22 cellular contexts compared by ENCODE assay signal in the genomic region with DNA sequence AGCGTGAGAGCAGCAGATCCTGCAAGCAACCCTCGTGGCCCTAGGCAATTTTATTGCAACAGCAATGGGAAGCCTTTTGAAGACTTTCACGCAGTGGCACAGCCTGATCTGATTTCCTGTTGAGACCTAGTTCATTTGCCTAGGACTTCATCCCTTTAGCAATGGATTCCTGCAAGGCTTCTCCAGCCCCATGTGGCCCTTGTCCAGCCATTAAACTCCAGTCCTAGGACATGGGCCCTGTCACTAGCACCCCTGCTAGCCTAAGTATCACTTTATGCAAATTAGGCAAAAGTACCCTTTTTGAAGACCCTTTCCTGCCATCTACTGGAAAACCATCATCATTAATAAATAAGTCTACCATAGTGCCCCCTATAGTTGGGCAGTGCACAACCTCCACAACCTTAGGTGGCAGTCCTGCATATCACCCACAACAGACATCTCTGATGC.
A peak's percentile ranks its signal among the peaks of the same experiment; 100 is the strongest.
DNase-seq lines count a peak whose midpoint lies in the region; ATAC-seq, FAIRE-seq and TF ChIP-seq lines count a peak whose summit lies in the region.
"Had no signal": no experiment of that assay in that cellular context is flagged by ENCODE, and none has a peak within 500 bp of the region (broad histone marks: within the 10 kb centered on the region; RNA-seq: fewer than 3 reads in every experiment).

No MANE protein-coding gene starts in this region.

- H3K36me3 Mint-ChIP-seq in activated CD4-positive, alpha-beta T cell treated with anti-CD3 and anti-CD28 coated beads, Interleukin-2, amount 10 ng/mL, durations not matched to agents 7 days and 5 days (ENCODE audit: low read depth), result no peaks in the 10 kb centered on the region
- H3K36me3 Mint-ChIP-seq: activated naive CD4-positive, alpha-beta T cell treated with anti-CD3 and anti-CD28 coated beads, Interleukin-2, amount 10 ng/mL, durations not matched to agents 7 days and 5 days had no signal

- in situ Hi-C loops in K562 (cut with MboI), result no loop called here

- H3K4me3 ChIP-seq in K562, result no peak overlapping the region
- no peak overlapping the region for H3K4me3 ChIP-seq in neural cell (ENCODE audit: low read length)
- no peak overlapping the region for H3K4me3 ChIP-seq in psoas muscle
- H3K4me3 ChIP-seq: heart left ventricle, PC-9 had no signal

- no peak overlapping the region for H3K27ac ChIP-seq in K562 (ENCODE audit: extremely low read depth, low read depth, low read length)
- no peak overlapping the region for H3K27ac ChIP-seq in neural cell (ENCODE audit: low read length)
- H3K27ac ChIP-seq in foreskin keratinocyte, result no peak overlapping the region
- no peak overlapping the region for H3K27ac ChIP-seq in psoas muscle
- H3K27ac ChIP-seq: heart left ventricle, PC-9 had no signal

- peak; percentile 63 for ATAC-seq in K562
- no peak for ATAC-seq in foreskin keratinocyte
- ATAC-seq in psoas muscle, result no peak
- ATAC-seq: esophagus mucosa, HepG2 had no signal

- no peak overlapping the region for H3K4me3 Mint-ChIP-seq in activated CD4-positive, alpha-beta T cell treated with anti-CD3 and anti-CD28 coated beads, Interleukin-2, amount 10 ng/mL, durations not matched to agents 7 days and 5 days
- H3K4me3 Mint-ChIP-seq: activated naive CD4-positive, alpha-beta T cell treated with anti-CD3 and anti-CD28 coated beads, Interleukin-2, amount 10 ng/mL, durations not matched to agents 7 days and 5 days had no signal

- no peak overlapping the region for H2AFZ ChIP-seq in K562 (ENCODE audit: low read depth, low read length)
- H2AFZ ChIP-seq in neural cell (ENCODE audit: low read depth, low read length), result no peak overlapping the region
- H2AFZ ChIP-seq: PC-9 had no signal

- no peaks in the 10 kb centered on the region for H3K36me3 ChIP-seq in K562 (ENCODE audit: control insufficient read depth, insufficient read depth, low read length)
- H3K36me3 ChIP-seq in neural cell (ENCODE audit: insufficient read depth, low read length), result no peaks in the 10 kb centered on the region
- no peaks in the 10 kb centered on the region for H3K36me3 ChIP-seq in psoas muscle (ENCODE audit: insufficient read depth in 1 of 2, low read depth in 1 of 2)
- H3K36me3 ChIP-seq: heart left ventricle had no signal

- peak in 1 of 2 experiments; percentile 19; a peak in 1 of 4 replicates for TF ChIP-seq RAD21 in K562 (CRISPR knock-in tag; conservative IDR thresholded peaks at IDR 0.05 in 1 of 2, IDR thresholded peaks at IDR 0.05 in 1 of 2)
- no peak for TF ChIP-seq RAD21 in neural cell (conservative IDR thresholded peaks at IDR 0.05)

- no peaks in the 10 kb centered on the region for H4K20me1 ChIP-seq in K562 (replicated peaks; ENCODE audit: control insufficient read depth, insufficient read depth, low read length)
- no peaks in the 10 kb centered on the region for H4K20me1 ChIP-seq in neural cell (ENCODE audit: insufficient read depth)

- intact Hi-C loops in K562 (cut with micrococcal nuclease), result no loop called here
- intact Hi-C loops in psoas muscle (cut with DNase I), result no loop called here

- CTCF ChIA-PET in K562 (lab: Yijun Ruan, JAX; ENCODE audit: low intra/inter-chr PET ratio), result no interaction called here
- CTCF ChIA-PET in activated CD4-positive, alpha-beta T cell treated with anti-CD3 and anti-CD28 coated beads, Interleukin-2, amount 10 ng/mL, durations not matched to agents 7 days and 5 days (lab: Charles Lee), result no interaction called here

- H3K4me2 ChIP-seq in K562 (ENCODE audit: insufficient read depth, low read length) (no peak overlapping the region), neural cell (ENCODE audit: low read length) (no peak overlapping the region)
- H3K4me2 ChIP-seq: PC-9 had no signal

- peak; percentile 5 for DNase-seq in GM19239 (ENCODE audit: insufficient read length, low spot score)
- DNase-seq in NCI-H2029 treated with DMSO at 0.1 percent for 48 hours (lab: John Stamatoyannopoulos, UW), result peak; percentile 2
- DNase-seq in K562 (ENCODE audit: extremely low read depth in 1 of 4, low spot score in 3 of 4), result peak in 3 of 4 experiments; percentile 16 to 19 (median 17)
- no peak for DNase-seq in activated CD4-positive, alpha-beta T cell treated with anti-CD3 and anti-CD28 coated beads, Interleukin-2, amount 10 ng/mL, durations not matched to agents 7 days and 5 days
- no peak for DNase-seq in foreskin keratinocyte
- DNase-seq in psoas muscle, result no peak
- DNase-seq: activated CD4-positive, alpha-beta T cell treated with anti-CD3 and anti-CD28 coated beads, Interleukin-2, amount 50 U/mL, for 4 hours; activated naive CD4-positive, alpha-beta T cell treated with anti-CD3 and anti-CD28 coated beads, Interleukin-2, amount 10 ng/mL, durations not matched to agents 7 days and 5 days; activated T-cell treated with anti-CD3 and anti-CD28 coated beads, Interleukin-2, amount 50 U/mL, for 1 hour; AML-193; heart left ventricle; midbrain; NCI-H1092 treated with DMSO at 0.1 percent for 48 hours; NCI-H345; PC-9; stimulated activated CD4-positive, alpha-beta T cell treated with anti-CD3 and anti-CD28 coated beads, Interleukin-4, amount 100 ng/mL, for 1 hour; stimulated activated CD8-positive, alpha-beta memory T cell treated with anti-CD3 and anti-CD28 coated beads, Interleukin-4, amount 100 ng/mL, for 48 hours had no signal

- no TSS peak for BruUV-seq in K562 (replicated peaks; lab: Mats Ljungman, UMichigan)

- no peaks in the 10 kb centered on the region for H3K9me1 ChIP-seq in K562 (ENCODE audit: control insufficient read depth, insufficient read depth, low read length)

- POLR2A ChIA-PET in K562 (lab: Yijun Ruan, JAX), result no interaction called here
- POLR2A ChIA-PET in activated CD4-positive, alpha-beta T cell treated with anti-CD3 and anti-CD28 coated beads, Interleukin-2, amount 10 ng/mL, durations not matched to agents 7 days and 5 days (lab: Charles Lee), result no interaction called here

- H3K9me2 ChIP-seq in neural cell (ENCODE audit: insufficient read depth, low read length), result no peaks in the 10 kb centered on the region

- H3K9me3 Mint-ChIP-seq in activated CD4-positive, alpha-beta T cell treated with anti-CD3 and anti-CD28 coated beads, Interleukin-2, amount 10 ng/mL, durations not matched to agents 7 days and 5 days, result peaks cover 19% of the 10 kb centered on the region

- no peak for TF ChIP-seq POLR2A in K562 (conservative IDR thresholded peaks at IDR 0.05)

- H3K27ac Mint-ChIP-seq in activated CD4-positive, alpha-beta T cell treated with anti-CD3 and anti-CD28 coated beads, Interleukin-2, amount 10 ng/mL, durations not matched to agents 7 days and 5 days, result no peak overlapping the region
- H3K27ac Mint-ChIP-seq: activated naive CD4-positive, alpha-beta T cell treated with anti-CD3 and anti-CD28 coated beads, Interleukin-2, amount 10 ng/mL, durations not matched to agents 7 days and 5 days had no signal

- H3K79me2 ChIP-seq in K562 (ENCODE audit: control insufficient read depth, insufficient read depth, low read length) (no peaks in the 10 kb centered on the region), neural cell (replicated peaks; ENCODE audit: insufficient read depth, low read length) (no peaks in the 10 kb centered on the region)

- H3K9me3 ChIP-seq in K562 (replicated peaks; ENCODE audit: control insufficient read depth, insufficient read depth, low read depth, low read length) (no peaks in the 10 kb centered on the region), neural cell (ENCODE audit: low read length) (no peaks in the 10 kb centered on the region), psoas muscle (no peaks in the 10 kb centered on the region)
- H3K9me3 ChIP-seq: heart left ventricle had no signal

- H3K9ac ChIP-seq in K562 (ENCODE audit: insufficient read depth in 1 of 2, low read depth in 2 of 2, low read length in 2 of 2) (no peak overlapping the region), neural cell (ENCODE audit: low read length) (no peak overlapping the region)

- no peaks in the 10 kb centered on the region for H3F3A ChIP-seq in neural cell (ENCODE audit: insufficient read depth, low read length, poor library complexity, severe bottlenecking)

- H3K4me1 ChIP-seq in K562 (replicated peaks in 1 of 2; ENCODE audit: control insufficient read depth in 2 of 2, insufficient read depth in 2 of 2, low read length in 2 of 2), result no peaks in the 10 kb centered on the region
- no peaks in the 10 kb centered on the region for H3K4me1 ChIP-seq in foreskin keratinocyte
- no peaks in the 10 kb centered on the region for H3K4me1 ChIP-seq in psoas muscle
- H3K4me1 ChIP-seq: heart left ventricle had no signal

- peak; percentile 37 to 95 (median 91); a peak in 4 of 6 replicates for TF ChIP-seq CTCF in K562 (IDR thresholded peaks at IDR 0.05 in 2 of 3, conservative IDR thresholded peaks at IDR 0.05 in 1 of 3; ENCODE audit: insufficient read depth in 2 of 3, low read depth in 1 of 3, low read length in 3 of 3)
- TF ChIP-seq CTCF in neural cell (IDR thresholded peaks at IDR 0.05; ENCODE audit: poor library complexity, severe bottlenecking), result peak; percentile 34
- TF ChIP-seq CTCF in foreskin keratinocyte (conservative IDR thresholded peaks at IDR 0.05), result no peak
- TF ChIP-seq CTCF in psoas muscle (IDR thresholded peaks at IDR 0.05), result no peak

- FAIRE-seq in GM19239 (lab: Jason Lieb, UNC) (no peak), K562 (lab: Jason Lieb, UNC) (peak; percentile 11)
- FAIRE-seq: GM18507, HepG2, TTC549 had no signal

- H3K27me3 ChIP-seq in K562 (ENCODE audit: control insufficient read depth in 2 of 2, insufficient read depth in 2 of 2, low read length in 2 of 2), result peaks cover 0 to 9% of the 10 kb centered on the region in 2 experiments; a peak in 2 of 5 replicates
- H3K27me3 ChIP-seq in neural cell (ENCODE audit: insufficient read depth, low read depth, low read length), result no peaks in the 10 kb centered on the region
- H3K27me3 ChIP-seq in foreskin keratinocyte, result no peaks in the 10 kb centered on the region
- no peaks in the 10 kb centered on the region for H3K27me3 ChIP-seq in psoas muscle (ENCODE audit: insufficient read depth in 3 of 3, low read length in 2 of 3)
- H3K27me3 ChIP-seq: heart left ventricle had no signal

- 0% methylated on average over 3 of the region's 3 CpGs for WGBS in K562 (ENCODE audit: insufficient coverage, low coverage, missing lambda C conversion rate)
- WGBS in psoas muscle, 3 donors, result 62 to 88% (median 80%) methylated on average over 3 of the region's 3 CpGs

- no peaks in the 10 kb centered on the region for H3K27me3 Mint-ChIP-seq in activated CD4-positive, alpha-beta T cell treated with anti-CD3 and anti-CD28 coated beads, Interleukin-2, amount 10 ng/mL, durations not matched to agents 7 days and 5 days
- H3K27me3 Mint-ChIP-seq: activated naive CD4-positive, alpha-beta T cell treated with anti-CD3 and anti-CD28 coated beads, Interleukin-2, amount 10 ng/mL, durations not matched to agents 7 days and 5 days had no signal

- no peak for TF ChIP-seq EP300 in K562 (IDR thresholded peaks at IDR 0.05; ENCODE audit: low read length)
- no peak for TF ChIP-seq EP300 in neural cell (conservative IDR thresholded peaks at IDR 0.05; ENCODE audit: poor library complexity, severe bottlenecking)

- no peaks in the 10 kb centered on the region for H3K4me1 Mint-ChIP-seq in activated CD4-positive, alpha-beta T cell treated with anti-CD3 and anti-CD28 coated beads, Interleukin-2, amount 10 ng/mL, durations not matched to agents 7 days and 5 days
- H3K4me1 Mint-ChIP-seq: activated naive CD4-positive, alpha-beta T cell treated with anti-CD3 and anti-CD28 coated beads, Interleukin-2, amount 10 ng/mL, durations not matched to agents 7 days and 5 days had no signal

TF ChIP-seq in K562, 482 proteins besides CTCF, POLR2A, EP300 and RAD21 (continues in another document):
- TF ChIP-seq ZNF23 (CRISPR knock-in tag; IDR thresholded peaks at IDR 0.05), result no peak

Comparison
In these comparisons a context has a peak if more than half of its experiments do, and no peak if none do; other contexts are left out.
1. DNase-seq: peak in GM19239 (single experiment), NCI-H2029 treated with DMSO at 0.1 percent for 48 hours (single experiment) and K562 (3 of 4); none in activated CD4-positive, alpha-beta T cell treated with anti-CD3 and anti-CD28 coated beads, Interleukin-2, amount 10 ng/mL, durations not matched to agents 7 days and 5 days (single experiment), foreskin keratinocyte (0 of 2) and psoas muscle (0 of 2).
2. CTCF ChIP-seq: peak in K562 (3 of 3) and neural cell (single experiment); none in foreskin keratinocyte (single experiment) and psoas muscle (single experiment).